ENCODE assay signal across 26 cellular contexts in the genomic region with DNA sequence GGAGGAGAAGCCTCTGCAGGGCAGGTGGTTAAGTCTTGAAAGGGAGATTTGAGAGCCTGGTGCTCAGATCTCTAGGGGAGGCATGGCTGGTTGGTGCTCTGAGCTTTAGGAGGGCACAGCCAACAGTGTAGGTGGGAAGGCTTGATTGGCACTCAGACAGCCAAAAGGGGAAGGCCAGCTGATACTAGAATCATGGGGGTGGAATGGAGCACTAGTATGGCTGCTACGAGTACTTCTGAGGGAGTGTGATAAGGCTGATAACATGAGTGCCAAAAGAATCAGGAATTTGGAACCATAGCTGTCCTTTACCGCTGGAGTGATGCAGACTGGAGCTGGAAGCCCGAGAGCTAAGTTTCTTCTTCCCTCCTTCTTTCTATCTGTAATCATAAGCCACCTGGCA.
"Had no signal": no experiment of that assay in that cellular context is flagged by ENCODE, and none has a peak within 500 bp of the region (broad histone marks: within the 10 kb centered on the region; RNA-seq: fewer than 3 reads in every experiment).

No MANE protein-coding gene starts in this region.

- H3K36me3 ChIP-seq: neural progenitor cell, ovary, right lobe of liver, sigmoid colon, stomach, thoracic aorta, thyroid gland, tibial nerve, upper lobe of left lung, vagina had no signal

- DNase-seq: natural killer cell; occipital lobe; ovary; posterior cingulate gyrus; psoas muscle; right cardiac atrium; right lobe of liver; sigmoid colon; small intestine; stimulated activated CD4-positive, alpha-beta T cell treated with anti-CD3 and anti-CD28 coated beads, Interleukin-15, amount 100 ng/mL, for 24 hours; stimulated activated CD4-positive, alpha-beta T cell treated with anti-CD3 and anti-CD28 coated beads, Interleukin-2, amount 100 ng/mL, for 24 hours; stimulated activated CD4-positive, alpha-beta T cell treated with anti-CD3 and anti-CD28 coated beads, Interleukin-2, amount 100 ng/mL, for 48 hours; stimulated activated CD4-positive, alpha-beta T cell treated with anti-CD3 and anti-CD28 coated beads, Interleukin-4, amount 100 ng/mL, for 24 hours; stimulated activated naive B cell treated with anti-CD40 and anti-IgM and Interleukin-4, amounts not matched to agents 10 μg/mL and 1 μg/mL and 100 μg/mL, for 72 hours; stimulated activated naive CD4-positive, alpha-beta T cell treated with Interleukin-2 at 50 U/mL for 16 hours; stomach; thyroid gland; trophoblast cell; upper lobe of left lung had no signal

- FAIRE-seq: small intestine, urothelium cell line had no signal

- H3K4me2 ChIP-seq: neural progenitor cell had no signal

- H3K79me2 ChIP-seq: parathyroid adenoma had no signal

- H3K27ac ChIP-seq: neural progenitor cell, ovary, parathyroid adenoma, psoas muscle, right lobe of liver, sigmoid colon, stomach, thoracic aorta, thyroid gland, tibial nerve, upper lobe of left lung, vagina had no signal

- ATAC-seq: natural killer cell; psoas muscle; right lobe of liver; stimulated activated effector memory CD8-positive, alpha-beta T cell treated with anti-CD3 and anti-CD28 coated beads, Interleukin-12 subunit alpha, Interleukin-12 subunit beta, amount 100 ng/mL, for 72 hours; stimulated activated naive B cell treated with anti-CD40 and anti-IgM and Interleukin-4, amounts not matched to agents 10 μg/mL and 1 μg/mL and 100 μg/mL, for 72 hours had no signal

- H3K9me3 ChIP-seq: ovary, psoas muscle, right lobe of liver, sigmoid colon, stomach, thoracic aorta, thyroid gland, upper lobe of left lung, vagina had no signal

- H3K9ac ChIP-seq: neural progenitor cell, parathyroid adenoma had no signal

- H3K27me3 ChIP-seq: neural progenitor cell, ovary, right lobe of liver, sigmoid colon, stomach, thyroid gland, tibial nerve, upper lobe of left lung, vagina had no signal

- H3K4me1 ChIP-seq: neural progenitor cell, parathyroid adenoma, psoas muscle, right lobe of liver, sigmoid colon, stomach, thyroid gland, tibial nerve, upper lobe of left lung, vagina had no signal

- H3K4me3 ChIP-seq: neural progenitor cell, ovary, psoas muscle, right lobe of liver, sigmoid colon, stomach, thoracic aorta, thyroid gland, tibial nerve, upper lobe of left lung, vagina had no signal

- H2AFZ ChIP-seq: neural progenitor cell, parathyroid adenoma had no signal
